9 cellular contexts compared by ENCODE assay signal in genomic region chr1:42765271-42765670, GRCh38. TPM values are rescaled to one million over a fixed set of nuclear protein-coding genes. Genes with fewer than 3 reads are reported as not detected.
DNase-seq lines count a peak whose midpoint lies in the region; ATAC-seq and TF ChIP-seq lines count a peak whose summit lies in the region.
"Had no signal": no experiment of that assay in that cellular context is flagged by ENCODE, and none has a peak within 500 bp of the region (broad histone marks: within the 10 kb centered on the region; RNA-seq: fewer than 3 reads in every experiment).

No MANE protein-coding gene starts in this region.

- intact Hi-C loops in CD4-positive, alpha-beta memory T cell (cut with micrococcal nuclease): loop anchor here (5.0 kb wide), 1 partner anchor 407 kb away; the partner anchor contains the start of genes CFAP57 and EBNA1BP2

- peaks cover 4% of the 10 kb centered on the region for H4K20me1 ChIP-seq in fibroblast of lung (ENCODE audit: control insufficient read depth, extremely low read depth, insufficient read depth, low read length)

- H3K36me3 ChIP-seq in CD4-positive, alpha-beta memory T cell (ENCODE audit: insufficient read depth, low read length): no peaks in the 10 kb centered on the region
- H3K36me3 ChIP-seq in NT2/D1 (ENCODE audit: insufficient read depth, insufficient read length, low read length) (peaks cover 34% of the 10 kb centered on the region), fibroblast of lung (ENCODE audit: control insufficient read depth, insufficient read depth, low read length) (peaks cover 2% of the 10 kb centered on the region)

- peak overlapping the region; percentile 95 for H3K4me2 ChIP-seq in fibroblast of lung (ENCODE audit: extremely low read depth, insufficient read depth, low read length)

- H3K4me1 ChIP-seq in CD4-positive, alpha-beta memory T cell (ENCODE audit: insufficient read depth, low read length): peaks cover 44% of the 10 kb centered on the region
- peaks cover 5% of the 10 kb centered on the region for H3K4me1 ChIP-seq in NT2/D1 (ENCODE audit: insufficient read depth, insufficient read length)
- H3K4me1 ChIP-seq in fibroblast of lung (ENCODE audit: control insufficient read depth, extremely low read depth, insufficient read depth, low read length): peaks cover 2% of the 10 kb centered on the region

- peak overlapping the region; percentile 99 for H3K9ac ChIP-seq in NT2/D1 (ENCODE audit: insufficient read length, low read depth)
- peak overlapping the region; percentile 81 for H3K9ac ChIP-seq in fibroblast of lung (ENCODE audit: insufficient read depth, low read length)

- peaks cover 12 to 35% (median 20%) of the 10 kb centered on the region in 4 donors for H3K4me1 Mint-ChIP-seq in CD4-positive, alpha-beta memory T cell

- CTCF ChIA-PET in CD4-positive, alpha-beta memory T cell (lab: Charles Lee; ENCODE audit: partially characterized antibody): interaction anchor here (0.9 to 3.7 kb wide), 7 partner anchors 8 to 427 kb away, joined by 3 to 27 read pairs (median 15); partner anchors contain the start of gene ZNF691

- H3K36me3 Mint-ChIP-seq in CD4-positive, alpha-beta memory T cell: peaks cover 4 to 15% of the 10 kb centered on the region in 2 donors

- H3K27ac ChIP-seq in CD4-positive, alpha-beta memory T cell (ENCODE audit: low read depth, low read length): no peak overlapping the region
- H3K27ac ChIP-seq in fibroblast of lung (ENCODE audit: insufficient read depth, low read length): peak overlapping the region; percentile 89

- POLR2A ChIA-PET in CD4-positive, alpha-beta memory T cell (lab: Charles Lee; ENCODE audit: partially characterized antibody): interaction anchor here (1.5 to 3.8 kb wide), 9 partner anchors 7 to 308 kb away, joined by 3 to 72 read pairs (median 16); partner anchors contain the start of genes ERMAP, PPCS, PPIH and SVBP

- H3K27ac Mint-ChIP-seq in CD4-positive, alpha-beta memory T cell: no peak overlapping the region

- TF ChIP-seq CTCF in fibroblast of lung (conservative IDR thresholded peaks at IDR 0.05 in 1 of 2, IDR thresholded peaks at IDR 0.05 in 1 of 2; ENCODE audit: low read depth in 1 of 2, low read length in 2 of 2): no peak

- no peak overlapping the region for H2AFZ ChIP-seq in fibroblast of lung (ENCODE audit: low read length)

- no peaks in the 10 kb centered on the region for H3K27me3 ChIP-seq in CD4-positive, alpha-beta memory T cell (ENCODE audit: insufficient read depth, low read length)
- H3K27me3 ChIP-seq in NT2/D1 (ENCODE audit: insufficient read depth, insufficient read length): no peaks in the 10 kb centered on the region
- no peaks in the 10 kb centered on the region for H3K27me3 ChIP-seq in fibroblast of lung (ENCODE audit: control insufficient read depth, insufficient read depth, low read length)

- H3K4me3 Mint-ChIP-seq in CD4-positive, alpha-beta memory T cell: no peak overlapping the region

- DNase-seq in CD4-positive, alpha-beta memory T cell: no peak
- DNase-seq in NT2/D1 (ENCODE audit: low read depth, low spot score) (no peak), fibroblast of lung (ENCODE audit: low read depth in 2 of 2) (peak in 1 of 2 donors; percentile 44), pons (ENCODE audit: low spot score) (peak; percentile 10), A172 (ENCODE audit: low spot score) (no peak), NCI-H2081 (lab: John Stamatoyannopoulos, UW) (no peak)
- DNase-seq: stimulated activated CD8-positive, alpha-beta memory T cell treated with anti-CD3 and anti-CD28 coated beads, Interleukin-4, amount 100 ng/mL, for 48 hours had no signal

- H3K9me3 Mint-ChIP-seq in CD4-positive, alpha-beta memory T cell: no peaks in the 10 kb centered on the region

- ATAC-seq in GM18873 (IDR thresholded peaks at IDR 0.05; ENCODE audit: low FRiP score, unreplicated experiment) (no peak), HG03045 (IDR thresholded peaks at IDR 0.05; ENCODE audit: unreplicated experiment) (no peak)

- H3K79me2 ChIP-seq in fibroblast of lung (ENCODE audit: control insufficient read depth, insufficient read depth, low read length): peaks cover 60% of the 10 kb centered on the region

- no peaks in the 10 kb centered on the region for H3K27me3 Mint-ChIP-seq in CD4-positive, alpha-beta memory T cell

- peak overlapping the region; percentile 67 to 98 for H3K4me3 ChIP-seq in CD4-positive, alpha-beta memory T cell (ENCODE audit: low read length in 2 of 2)
- peak overlapping the region; percentile 100 for H3K4me3 ChIP-seq in NT2/D1 (ENCODE audit: insufficient read length, low read depth)
- peak overlapping the region; percentile 63 to 98 (median 90) for H3K4me3 ChIP-seq in fibroblast of lung (replicated peaks in 1 of 4; ENCODE audit: control extremely low read depth in 1 of 4, insufficient read depth in 1 of 4, low read depth in 3 of 4, low read length in 4 of 4)

- H3K9me3 ChIP-seq in CD4-positive, alpha-beta memory T cell (ENCODE audit: control insufficient read depth in 1 of 2, low read length in 2 of 2): no peaks in the 10 kb centered on the region
- no peaks in the 10 kb centered on the region for H3K9me3 ChIP-seq in NT2/D1 (ENCODE audit: insufficient read depth, low read length)
- no peaks in the 10 kb centered on the region for H3K9me3 ChIP-seq in fibroblast of lung (ENCODE audit: control insufficient read depth, insufficient read depth, low read depth, low read length)

RNA-seq across cellular contexts. Expression of gene P3H1, which starts 1.6 kb away (rescaled TPM):
- 10 to 100 TPM; 52.5 to 56.6 TPM for total RNA-seq in CD4-positive, alpha-beta memory T cell
- polyA plus RNA-seq in CD4-positive, alpha-beta memory T cell: 10 to 100 TPM in 1 of 2 donors, 1 to 10 TPM in 1; 7.5 to 15.3 TPM
- total RNA-seq in fibroblast of lung: 56.8 and 68.5 TPM in 2 replicates
- 87.6 and 108 TPM in 2 replicates for polyA plus RNA-seq in fibroblast of lung
- polyA plus RNA-seq in fibroblast of lung (2012): 73.6 and 85.4 TPM in 2 replicates
- polyA minus RNA-seq in fibroblast of lung (ENCODE audit: low replicate concordance): 176 and 246 TPM in 2 replicates
- 79.5 and 95.5 TPM in 2 replicates for total RNA-seq in A172 (2014; rRNA removed; shearing (Covaris generic))

RNA-seq across cellular contexts. Expression of gene C1orf50, which starts 1.8 kb away (rescaled TPM):
- 10 to 100 TPM; 20.6 to 20.9 TPM for total RNA-seq in CD4-positive, alpha-beta memory T cell
- polyA plus RNA-seq in CD4-positive, alpha-beta memory T cell: 1 to 10 TPM; 2.5 to 8.6 TPM
- total RNA-seq in fibroblast of lung: 4.4 and 5.9 TPM in 2 replicates
- 7.8 and 9.5 TPM in 2 replicates for polyA plus RNA-seq in fibroblast of lung
- 2.9 and 3.0 TPM in 2 replicates for polyA plus RNA-seq in fibroblast of lung (2012)
- 1.4 and 1.9 TPM in 2 replicates for polyA minus RNA-seq in fibroblast of lung (ENCODE audit: low replicate concordance)
- total RNA-seq in A172 (2014; rRNA removed; shearing (Covaris generic)): 3.1 and 6.1 TPM in 2 replicates

RNA-seq across cellular contexts. Expression of gene TMEM269, which starts 19.5 kb away (rescaled TPM):
- under 1 TPM; 0.35 to 0.36 TPM for total RNA-seq in CD4-positive, alpha-beta memory T cell
- polyA plus RNA-seq in CD4-positive, alpha-beta memory T cell: not detected
- total RNA-seq in fibroblast of lung: 0.17 TPM in 1 of 2 replicates, not detected in the other
- polyA plus RNA-seq in fibroblast of lung: 0.06 and 0.10 TPM in 2 replicates
- 0.03 TPM in 1 of 2 replicates, not detected in the other for polyA plus RNA-seq in fibroblast of lung (2012)
- polyA minus RNA-seq in fibroblast of lung (ENCODE audit: low replicate concordance): not detected in 2 replicates
- 0.05 TPM in 1 of 2 replicates, not detected in the other for total RNA-seq in A172 (2014; rRNA removed; shearing (Covaris generic))

RNA-seq across cellular contexts. Expression of gene CLDN19, which starts 25.2 kb away (rescaled TPM):
- not detected for total RNA-seq in CD4-positive, alpha-beta memory T cell
- polyA plus RNA-seq in CD4-positive, alpha-beta memory T cell: not detected
- total RNA-seq in fibroblast of lung: not detected in 2 replicates
- not detected in 2 replicates for polyA plus RNA-seq in fibroblast of lung
- not detected in 2 replicates for polyA plus RNA-seq in fibroblast of lung (2012)
- polyA minus RNA-seq in fibroblast of lung (ENCODE audit: low replicate concordance): not detected in 2 replicates
- total RNA-seq in A172 (2014; rRNA removed; shearing (Covaris generic)): not detected in 2 replicates

RNA-seq across cellular contexts. Expression of gene ERMAP, which starts 51.7 kb away (rescaled TPM):
- 1 to 10 TPM; 6.5 to 8.6 TPM for total RNA-seq in CD4-positive, alpha-beta memory T cell
- polyA plus RNA-seq in CD4-positive, alpha-beta memory T cell: 1 to 10 TPM; 2.0 to 4.1 TPM
- 17.2 and 37.2 TPM in 2 replicates for total RNA-seq in fibroblast of lung
- 16.3 and 19.4 TPM in 2 replicates for polyA plus RNA-seq in fibroblast of lung
- polyA plus RNA-seq in fibroblast of lung (2012): 8.3 and 9.4 TPM in 2 replicates
- 11.4 and 13.2 TPM in 2 replicates for polyA minus RNA-seq in fibroblast of lung (ENCODE audit: low replicate concordance)
- total RNA-seq in A172 (2014; rRNA removed; shearing (Covaris generic)): 6.2 and 7.8 TPM in 2 replicates
